In the genomic region with DNA sequence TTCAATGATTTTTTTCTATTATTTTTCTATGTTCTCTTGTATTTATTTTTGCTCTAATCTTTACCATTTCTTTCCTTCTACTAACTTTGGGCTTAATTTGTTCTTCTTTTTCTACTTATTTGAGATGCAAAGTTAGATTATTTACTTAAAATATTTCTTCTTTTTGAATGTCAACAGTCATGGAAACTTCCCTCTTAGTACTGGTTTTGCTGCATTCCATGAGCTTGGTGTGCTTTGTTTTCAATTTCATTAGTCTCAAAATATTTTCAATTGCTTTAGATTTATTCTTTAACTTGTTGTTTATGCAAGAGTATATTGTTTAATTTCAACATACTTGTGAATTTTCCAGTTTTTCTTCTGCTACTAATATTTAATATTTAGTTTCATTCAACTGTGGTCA, we compare ENCODE assay signal across 27 cellular contexts.
"Had no signal": no experiment of that assay in that cellular context is flagged by ENCODE, and none has a peak within 500 bp of the region (broad histone marks: within the 10 kb centered on the region; RNA-seq: fewer than 3 reads in every experiment).

No MANE protein-coding gene starts in this region.

- H3K4me3 ChIP-seq: coronary artery, dorsolateral prefrontal cortex, esophagus muscularis mucosa, gastrocnemius medialis, heart left ventricle had no signal

- H3K27me3 ChIP-seq: brain microvascular endothelial cell, dorsolateral prefrontal cortex, esophagus muscularis mucosa, foreskin keratinocyte, gastrocnemius medialis, heart left ventricle had no signal

- DNase-seq: activated B cell treated with CpG ODN at 0.5 μM for 24 hours; activated CD4-positive, alpha-beta T cell treated with anti-CD3 and anti-CD28 coated beads for 48 hours; activated CD4-positive, alpha-beta T cell treated with anti-CD3 and anti-CD28 coated beads, Interleukin-2, amount 50 U/mL, for 1 hour; activated CD4-positive, alpha-beta T cell treated with anti-CD3 and anti-CD28 coated beads, Interleukin-2, amount 50 U/mL, for 48 hours; activated CD8-positive, alpha-beta memory T cell treated with anti-CD3 and anti-CD28 coated beads for 24 hours; activated CD8-positive, alpha-beta T cell treated with anti-CD3 and anti-CD28 coated beads for 36 hours; activated effector memory CD4-positive, alpha-beta T cell treated with Interleukin-2 at 50 U/mL for 16 hours; activated gamma-delta T cell treated with Interleukin-2 at 50 U/mL for 16 hours; activated naive CD4-positive, alpha-beta T cell treated with anti-CD3 and anti-CD28 coated beads, Interleukin-2, amount 50 U/mL, for 16 hours; activated naive CD4-positive, alpha-beta T cell treated with Interleukin-2 at 50 U/mL for 16 hours; activated T-cell treated with anti-CD3 and anti-CD28 coated beads, Interleukin-2, amount 50 U/mL, for 4 hours; amniotic stem cell; anterior cingulate cortex; brain microvascular endothelial cell; dorsolateral prefrontal cortex; effector memory CD4-positive, alpha-beta T cell; endodermal cell; erythroblast; foreskin keratinocyte; gastrocnemius medialis; glutamatergic neuron; heart left ventricle; T-helper 17 cell; T1000; WERI-Rb-1 had no signal

- H3K27ac ChIP-seq: brain microvascular endothelial cell, coronary artery, dorsolateral prefrontal cortex, esophagus muscularis mucosa, foreskin keratinocyte, gastrocnemius medialis, heart left ventricle, WERI-Rb-1 had no signal

- H3K4me1 ChIP-seq: esophagus muscularis mucosa, foreskin keratinocyte, gastrocnemius medialis, heart left ventricle had no signal

- H3K9me3 ChIP-seq: esophagus muscularis mucosa, gastrocnemius medialis had no signal

- H3K36me3 ChIP-seq: brain microvascular endothelial cell, esophagus muscularis mucosa, gastrocnemius medialis, heart left ventricle, WERI-Rb-1 had no signal
